10 cellular contexts compared by ENCODE assay signal in genomic region chr20:58514321-58515239, GRCh38. TPM values are rescaled to one million over a fixed set of nuclear protein-coding genes. Genes with fewer than 3 reads are reported as not detected.
A peak's percentile ranks its signal among the peaks of the same experiment; 100 is the strongest.
DNase-seq lines count a peak whose midpoint lies in the region; ATAC-seq and TF ChIP-seq lines count a peak whose summit lies in the region.
"Had no signal": no experiment of that assay in that cellular context is flagged by ENCODE, and none has a peak within 500 bp of the region (broad histone marks: within the 10 kb centered on the region; RNA-seq: fewer than 3 reads in every experiment).

No MANE protein-coding gene starts in this region.

- ATAC-seq in stimulated activated naive CD8-positive, alpha-beta T cell treated with anti-CD3 and anti-CD28 coated beads, Interleukin-15, Interleukin-2, amounts not matched to agents 100 U/mL and 50 U/mL, for 24 hours, result no peak

- peaks cover 23% of the 10 kb centered on the region for H3K27me3 Mint-ChIP-seq in activated CD4-positive, alpha-beta memory T cell treated with anti-CD3 and anti-CD28 coated beads for 36 hours

- TF ChIP-seq POLR2A in thyroid gland (IDR thresholded peaks at IDR 0.05), result no peak

- H3K4me3 ChIP-seq in HUES6 (ENCODE audit: low read depth, low read length) (peak overlapping the region; percentile 79), ectodermal cell (ENCODE audit: insufficient read depth, low read depth, low read length) (peak overlapping the region; percentile 30), stomach smooth muscle (ENCODE audit: low read length in 2 of 2) (peak overlapping the region; percentile 11 to 58), thyroid gland (replicated peaks in 1 of 3) (no peak overlapping the region)

- TF ChIP-seq CTCF in GM10248 (IDR thresholded peaks at IDR 0.05; ENCODE audit: control extremely low read depth, extremely low read depth, low read depth, missing control alignments) (no peak), thyroid gland (IDR thresholded peaks at IDR 0.05) (no peak)

- 4 to 5% methylated on average over 74 of the region's 74 CpGs for WGBS in ectodermal cell, 2 experiments
- WGBS in thyroid gland, 2 donors, result 3 to 4% methylated on average over 22 to 28 of the region's 74 CpGs

- H3K4me1 Mint-ChIP-seq in activated CD4-positive, alpha-beta memory T cell treated with anti-CD3 and anti-CD28 coated beads for 36 hours (ENCODE audit: low read depth), result no peaks in the 10 kb centered on the region

- CTCF ChIA-PET in GM10248 (lab: Yijun Ruan, JAX), result no interaction called here
- CTCF ChIA-PET in activated CD4-positive, alpha-beta memory T cell treated with anti-CD3 and anti-CD28 coated beads for 36 hours (lab: Charles Lee), result interaction anchor here (0.6 kb wide), 1 partner anchor 1511 kb away, joined by 3 read pairs; no protein-coding TSS in a partner anchor

- H3K9ac ChIP-seq in HUES6 (ENCODE audit: low read length), result no peak overlapping the region
- no peak overlapping the region for H3K9ac ChIP-seq in stomach smooth muscle (ENCODE audit: low read length in 2 of 2)

- no peak overlapping the region for H3K4me3 Mint-ChIP-seq in activated CD4-positive, alpha-beta memory T cell treated with anti-CD3 and anti-CD28 coated beads for 36 hours

- POLR2A ChIA-PET in GM10248 (lab: Yijun Ruan, JAX), result no interaction called here
- POLR2A ChIA-PET in activated CD4-positive, alpha-beta memory T cell treated with anti-CD3 and anti-CD28 coated beads for 36 hours (lab: Charles Lee), result no interaction called here

- H3K36me3 Mint-ChIP-seq in activated CD4-positive, alpha-beta memory T cell treated with anti-CD3 and anti-CD28 coated beads for 36 hours, result no peaks in the 10 kb centered on the region

- H3K9me3 ChIP-seq in HUES6 (ENCODE audit: control insufficient read depth, insufficient read depth, low read depth, low read length) (peaks cover 3% of the 10 kb centered on the region), ectodermal cell (ENCODE audit: control insufficient read depth, low read length) (no peaks in the 10 kb centered on the region), stomach smooth muscle (ENCODE audit: control insufficient read depth in 2 of 2, low read length in 2 of 2) (no peaks in the 10 kb centered on the region), thyroid gland (no peaks in the 10 kb centered on the region)
- H3K9me3 ChIP-seq: neutrophil had no signal

- H3K27ac Mint-ChIP-seq in activated CD4-positive, alpha-beta memory T cell treated with anti-CD3 and anti-CD28 coated beads for 36 hours, result no peak overlapping the region

- DNase-seq in iris pigment epithelial cell (ENCODE audit: low read depth) (peak; percentile 40), GM10248 (ENCODE audit: extremely low spot score) (no peak), thyroid gland (no peak)
- no peak for DNase-seq in activated CD4-positive, alpha-beta memory T cell treated with anti-CD3 and anti-CD28 coated beads for 36 hours
- DNase-seq in stimulated activated naive CD8-positive, alpha-beta T cell treated with anti-CD3 and anti-CD28 coated beads, Interleukin-15, Interleukin-2, amounts not matched to agents 100 U/mL and 50 U/mL, for 24 hours, result no peak
- DNase-seq: activated gamma-delta T cell treated with Interleukin-2 at 50 U/mL for 16 hours had no signal

- intact Hi-C loops in activated CD4-positive, alpha-beta memory T cell treated with anti-CD3 and anti-CD28 coated beads for 36 hours (cut with micrococcal nuclease), result no loop called here
- intact Hi-C loops in thyroid gland (cut with DNase I), result no loop called here

- H3K27ac ChIP-seq in HUES6 (ENCODE audit: low read depth, low read length), result no peak overlapping the region
- H3K27ac ChIP-seq in ectodermal cell (ENCODE audit: insufficient read depth, low read depth, low read length, poor library complexity, severe bottlenecking), result no peak overlapping the region
- no peak overlapping the region for H3K27ac ChIP-seq in stomach smooth muscle (ENCODE audit: low read length)
- no peak overlapping the region for H3K27ac ChIP-seq in thyroid gland
- H3K27ac ChIP-seq: neutrophil had no signal

- no peaks in the 10 kb centered on the region for H3K9me3 Mint-ChIP-seq in activated CD4-positive, alpha-beta memory T cell treated with anti-CD3 and anti-CD28 coated beads for 36 hours

- H3K36me3 ChIP-seq in HUES6 (ENCODE audit: control insufficient read depth, insufficient read depth, low read length), result no peaks in the 10 kb centered on the region
- H3K36me3 ChIP-seq in ectodermal cell (ENCODE audit: control insufficient read depth, insufficient read depth, low read length), result no peaks in the 10 kb centered on the region
- H3K36me3 ChIP-seq in stomach smooth muscle (ENCODE audit: control insufficient read depth in 2 of 2, insufficient read depth in 2 of 2, low read length in 2 of 2), result no peaks in the 10 kb centered on the region
- no peaks in the 10 kb centered on the region for H3K36me3 ChIP-seq in thyroid gland
- H3K36me3 ChIP-seq: neutrophil had no signal

- H3K4me1 ChIP-seq in HUES6 (ENCODE audit: control insufficient read depth, insufficient read depth, low read length), result peaks cover 19% of the 10 kb centered on the region; the same call in 1 of the 2 replicates
- H3K4me1 ChIP-seq in ectodermal cell (ENCODE audit: control insufficient read depth, insufficient read depth, low read length), result peaks cover 16% of the 10 kb centered on the region
- no peaks in the 10 kb centered on the region for H3K4me1 ChIP-seq in stomach smooth muscle (ENCODE audit: control insufficient read depth, insufficient read depth, low read length)
- no peaks in the 10 kb centered on the region for H3K4me1 ChIP-seq in thyroid gland

- peaks cover 73% of the 10 kb centered on the region for H3K27me3 ChIP-seq in HUES6 (ENCODE audit: control insufficient read depth, insufficient read depth, low read length)
- H3K27me3 ChIP-seq in ectodermal cell (ENCODE audit: control insufficient read depth, insufficient read depth, low read length, poor library complexity, severe bottlenecking), result peaks cover 54% of the 10 kb centered on the region
- peaks cover 9 to 15% of the 10 kb centered on the region in 2 donors for H3K27me3 ChIP-seq in stomach smooth muscle (ENCODE audit: control insufficient read depth in 1 of 2, insufficient read depth in 2 of 2, low read length in 2 of 2)
- H3K27me3 ChIP-seq in thyroid gland, result peaks cover 3% of the 10 kb centered on the region

RNA-seq across cellular contexts. Expression of gene APCDD1L, which starts 0.6 kb away (rescaled TPM):
- polyA plus RNA-seq in ectodermal cell (2013, experiment 1 of 4), result 0.11 TPM
- polyA plus RNA-seq in ectodermal cell (2013, experiment 2 of 4), result 0.30 TPM
- polyA plus RNA-seq in ectodermal cell (2013, experiment 3 of 4), result 0.69 TPM
- polyA plus RNA-seq in ectodermal cell (2013, experiment 4 of 4), result 0.24 TPM
- not detected for total RNA-seq in activated CD4-positive, alpha-beta memory T cell treated with anti-CD3 and anti-CD28 coated beads for 36 hours
- total RNA-seq in thyroid gland, result under 1 TPM in 1 of 4 donors, not detected in 3; 0.11 TPM

Comparison
In these comparisons a context has a peak if more than half of its experiments do, and no peak if none do; other contexts are left out.
1. H3K4me3 ChIP-seq: peak in HUES6 (single experiment), ectodermal cell (single experiment) and stomach smooth muscle (2 of 2); none in thyroid gland (0 of 3).